8 cellular contexts compared by ENCODE assay signal in the genomic region with DNA sequence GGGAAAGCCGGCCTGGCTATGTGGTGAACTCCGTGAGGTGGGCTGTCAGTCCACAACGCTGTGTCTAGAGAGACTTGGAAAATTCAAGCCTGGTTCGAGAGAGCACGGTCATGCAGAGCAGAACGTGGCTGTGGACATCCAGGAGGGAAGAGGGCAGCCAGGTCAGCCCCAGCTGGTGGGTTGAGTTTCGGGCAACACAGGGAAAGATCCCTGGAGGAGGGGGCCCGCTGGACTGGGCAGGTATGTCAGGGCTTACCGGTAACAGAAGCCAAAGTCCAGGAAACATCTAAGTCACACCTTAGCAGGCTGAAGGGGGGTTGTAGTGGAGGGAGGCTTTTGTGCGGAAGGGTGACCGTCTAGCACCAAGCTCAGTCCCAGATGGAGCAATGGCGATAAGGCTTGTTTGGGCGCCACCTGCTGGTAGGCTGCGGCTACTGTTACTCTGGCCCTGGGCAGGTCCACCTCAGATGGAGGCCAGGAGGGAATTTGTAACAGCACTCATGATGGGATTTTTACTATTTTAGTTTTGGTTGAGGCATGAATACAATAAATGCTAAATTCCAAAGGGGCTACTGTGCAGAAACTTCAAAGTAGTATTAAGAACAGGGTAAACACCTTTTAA.
DNase-seq lines count a peak whose midpoint lies in the region; ATAC-seq and TF ChIP-seq lines count a peak whose summit lies in the region.

No MANE protein-coding gene starts in this region.

- H3K27ac Mint-ChIP-seq in GM23338, result no peak overlapping the region

- no peaks in the 10 kb centered on the region for H3F3A ChIP-seq in GM23338 (replicated peaks; ENCODE audit: low read depth)

- DNase-seq in GM03348 (ENCODE audit: low spot score) (peak; percentile 89), GM23338 (ENCODE audit: low spot score) (peak; percentile 92), Karpas-422 (peak; percentile 88), SHP77 (lab: John Stamatoyannopoulos, UW) (peak; percentile 30 to 54), glomerular endothelial cell (ENCODE audit: extremely low read depth, low read depth, low spot score) (peak; percentile 10), upper lobe of left lung (peak; percentile 59 to 80)
- DNase-seq in activated gamma-delta T cell treated with anti-CD3 and anti-CD28 coated beads, Interleukin-2, amount 50 U/mL, for 16 hours (ENCODE audit: low read depth), result peak; percentile 50

- H3K9me2 ChIP-seq in GM23338 (ENCODE audit: insufficient read depth) (no peaks in the 10 kb centered on the region), Karpas-422 (replicated peaks; ENCODE audit: insufficient read depth, low read length) (no peaks in the 10 kb centered on the region)

- H3K27ac ChIP-seq in GM23338 (ENCODE audit: low read depth) (no peak overlapping the region), Karpas-422 (ENCODE audit: low read length) (no peak overlapping the region), parathyroid adenoma (no peak overlapping the region), upper lobe of left lung (no peak overlapping the region)

- TF ChIP-seq CTCF in GM23338 (conservative IDR thresholded peaks at IDR 0.05; ENCODE audit: low read depth in 2 of 2) (peak; percentile 99), parathyroid adenoma (IDR thresholded peaks at IDR 0.05) (peak; percentile 82), upper lobe of left lung (IDR thresholded peaks at IDR 0.05) (peak; percentile 83 to 94 (median 92))

- no peaks in the 10 kb centered on the region for H3K9me3 ChIP-seq in Karpas-422 (ENCODE audit: low read length)
- no peaks in the 10 kb centered on the region for H3K9me3 ChIP-seq in parathyroid adenoma (ENCODE audit: control insufficient read depth, low read length)
- no peaks in the 10 kb centered on the region for H3K9me3 ChIP-seq in upper lobe of left lung

- 0 out of 2 replicates have a peak overlapping the region, but pooled peaks have one; percentile 59 for H3K4me2 ChIP-seq in GM23338
- no peak overlapping the region for H3K4me2 ChIP-seq in Karpas-422 (ENCODE audit: low read depth, low read length, poor library complexity, severe bottlenecking)
- no peak overlapping the region for H3K4me2 ChIP-seq in parathyroid adenoma (ENCODE audit: low read length)

- peaks cover 11% of the 10 kb centered on the region for H3K4me1 ChIP-seq in GM23338 (ENCODE audit: insufficient read depth)
- no peaks in the 10 kb centered on the region for H3K4me1 ChIP-seq in Karpas-422 (ENCODE audit: low read length)
- peaks cover 10% of the 10 kb centered on the region for H3K4me1 ChIP-seq in parathyroid adenoma
- H3K4me1 ChIP-seq in upper lobe of left lung, result peaks cover 0 to 12% (median 5%) of the 10 kb centered on the region in 4 donors

- ATAC-seq in GM23338, result peak; percentile 98
- peak; percentile 90 to 93 for ATAC-seq in upper lobe of left lung (ENCODE audit: low FRiP score in 2 of 2)

- H3K4me3 ChIP-seq in GM23338 (no peak overlapping the region), Karpas-422 (ENCODE audit: low read length) (no peak overlapping the region), parathyroid adenoma (ENCODE audit: low read depth, low read length) (no peak overlapping the region), upper lobe of left lung (no peak overlapping the region)

- H3K27me3 ChIP-seq in GM23338 (ENCODE audit: insufficient read depth) (no peaks in the 10 kb centered on the region), Karpas-422 (ENCODE audit: low read length) (no peaks in the 10 kb centered on the region), parathyroid adenoma (ENCODE audit: control insufficient read depth, insufficient read depth, low read length) (no peaks in the 10 kb centered on the region), upper lobe of left lung (no peaks in the 10 kb centered on the region)

- WGBS in upper lobe of left lung, 2 donors, result 45 to 49% methylated on average over 13 to 14 of the region's 14 CpGs

- H3K36me3 ChIP-seq in GM23338 (ENCODE audit: insufficient read depth), result no peaks in the 10 kb centered on the region
- H3K36me3 ChIP-seq in Karpas-422 (ENCODE audit: insufficient read depth, low read length), result no peaks in the 10 kb centered on the region
- H3K36me3 ChIP-seq in parathyroid adenoma (ENCODE audit: control insufficient read depth, insufficient read depth, low read length), result no peaks in the 10 kb centered on the region
- H3K36me3 ChIP-seq in upper lobe of left lung, result no peaks in the 10 kb centered on the region

- TF ChIP-seq EP300 in upper lobe of left lung (IDR thresholded peaks at IDR 0.05), result no peak

- H3K9me3 Mint-ChIP-seq in GM23338, result no peaks in the 10 kb centered on the region

- H4K20me1 ChIP-seq in GM23338 (replicated peaks; ENCODE audit: insufficient read depth), result no peaks in the 10 kb centered on the region
- H4K20me1 ChIP-seq in Karpas-422 (ENCODE audit: insufficient read depth, low read depth, low read length), result no peaks in the 10 kb centered on the region

- no peaks in the 10 kb centered on the region for H3K79me2 ChIP-seq in GM23338 (replicated peaks; ENCODE audit: insufficient read depth)
- H3K79me2 ChIP-seq in Karpas-422 (ENCODE audit: low read length), result no peaks in the 10 kb centered on the region
- H3K79me2 ChIP-seq in parathyroid adenoma, result no peaks in the 10 kb centered on the region

- H3K4me1 Mint-ChIP-seq in GM23338, result peaks cover 19% of the 10 kb centered on the region

- H3K9ac ChIP-seq in Karpas-422 (ENCODE audit: low read length) (no peak overlapping the region), parathyroid adenoma (no peak overlapping the region)

- no peak overlapping the region for H3K4me3 Mint-ChIP-seq in GM23338

- H2AFZ ChIP-seq in GM23338, result peak overlapping the region; percentile 96
- H2AFZ ChIP-seq in Karpas-422 (ENCODE audit: low read length), result no peak overlapping the region
- peak overlapping the region; percentile 29 for H2AFZ ChIP-seq in parathyroid adenoma

- no peak for TF ChIP-seq POLR2A in upper lobe of left lung (IDR thresholded peaks at IDR 0.05)

- H3K27me3 Mint-ChIP-seq in GM23338 (ENCODE audit: insufficient read depth, low read depth, poor library complexity), result peaks cover 10% of the 10 kb centered on the region

- no peaks in the 10 kb centered on the region for H3K36me3 Mint-ChIP-seq in GM23338 (ENCODE audit: low read depth)

TF ChIP-seq in GM23338, 12 proteins besides CTCF, POLR2A, EP300 and RAD21:
- TF ChIP-seq, protein P1, sequence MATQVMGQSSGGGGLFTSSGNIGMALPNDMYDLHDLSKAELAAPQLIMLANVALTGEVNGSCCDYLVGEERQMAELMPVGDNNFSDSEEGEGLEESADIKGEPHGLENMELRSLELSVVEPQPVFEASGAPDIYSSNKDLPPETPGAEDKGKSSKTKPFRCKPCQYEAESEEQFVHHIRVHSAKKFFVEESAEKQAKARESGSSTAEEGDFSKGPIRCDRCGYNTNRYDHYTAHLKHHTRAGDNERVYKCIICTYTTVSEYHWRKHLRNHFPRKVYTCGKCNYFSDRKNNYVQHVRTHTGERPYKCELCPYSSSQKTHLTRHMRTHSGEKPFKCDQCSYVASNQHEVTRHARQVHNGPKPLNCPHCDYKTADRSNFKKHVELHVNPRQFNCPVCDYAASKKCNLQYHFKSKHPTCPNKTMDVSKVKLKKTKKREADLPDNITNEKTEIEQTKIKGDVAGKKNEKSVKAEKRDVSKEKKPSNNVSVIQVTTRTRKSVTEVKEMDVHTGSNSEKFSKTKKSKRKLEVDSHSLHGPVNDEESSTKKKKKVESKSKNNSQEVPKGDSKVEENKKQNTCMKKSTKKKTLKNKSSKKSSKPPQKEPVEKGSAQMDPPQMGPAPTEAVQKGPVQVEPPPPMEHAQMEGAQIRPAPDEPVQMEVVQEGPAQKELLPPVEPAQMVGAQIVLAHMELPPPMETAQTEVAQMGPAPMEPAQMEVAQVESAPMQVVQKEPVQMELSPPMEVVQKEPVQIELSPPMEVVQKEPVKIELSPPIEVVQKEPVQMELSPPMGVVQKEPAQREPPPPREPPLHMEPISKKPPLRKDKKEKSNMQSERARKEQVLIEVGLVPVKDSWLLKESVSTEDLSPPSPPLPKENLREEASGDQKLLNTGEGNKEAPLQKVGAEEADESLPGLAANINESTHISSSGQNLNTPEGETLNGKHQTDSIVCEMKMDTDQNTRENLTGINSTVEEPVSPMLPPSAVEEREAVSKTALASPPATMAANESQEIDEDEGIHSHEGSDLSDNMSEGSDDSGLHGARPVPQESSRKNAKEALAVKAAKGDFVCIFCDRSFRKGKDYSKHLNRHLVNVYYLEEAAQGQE (IDR thresholded peaks at IDR 0.05; ENCODE audit: unreplicated experiment), result no peak
- TF ChIP-seq EZH2phosphoT487 (IDR thresholded peaks at IDR 0.05; ENCODE audit: unreplicated experiment) (no peak), STAT1 (IDR thresholded peaks at IDR 0.05; ENCODE audit: unreplicated experiment) (no peak), POLR2AphosphoS5 (IDR thresholded peaks at IDR 0.05; ENCODE audit: low read depth) (no peak), ZNF331 (CRISPR knock-in tag; IDR thresholded peaks at IDR 0.05; ENCODE audit: low read depth) (no peak), CREB1 (CRISPR knock-in tag; IDR thresholded peaks at IDR 0.05; ENCODE audit: low read depth) (no peak), EZH2 (IDR thresholded peaks at IDR 0.05; ENCODE audit: low read depth, unreplicated experiment) (no peak)

Comparison
In these comparisons a context has a peak if more than half of its experiments do, and no peak if none do; other contexts are left out.
1. DNase-seq: peak in every context shown above with its lines; median percentile 92 in GM23338; 89 in GM03348; 88 in Karpas-422; 70 in upper lobe of left lung; 50 in activated gamma-delta T cell treated with anti-CD3 and anti-CD28 coated beads, Interleukin-2, amount 50 U/mL, for 16 hours; 42 in SHP77; 10 in glomerular endothelial cell.